Comparison of ENCODE assay signal across 8 cellular contexts in genomic region chr2:176001903-176002683, GRCh38. TPM values are rescaled to one million over a fixed set of nuclear protein-coding genes. Genes with fewer than 3 reads are reported as not detected.
DNase-seq lines count a peak whose midpoint lies in the region; ATAC-seq lines count a peak whose summit lies in the region.

A gene with protein sequence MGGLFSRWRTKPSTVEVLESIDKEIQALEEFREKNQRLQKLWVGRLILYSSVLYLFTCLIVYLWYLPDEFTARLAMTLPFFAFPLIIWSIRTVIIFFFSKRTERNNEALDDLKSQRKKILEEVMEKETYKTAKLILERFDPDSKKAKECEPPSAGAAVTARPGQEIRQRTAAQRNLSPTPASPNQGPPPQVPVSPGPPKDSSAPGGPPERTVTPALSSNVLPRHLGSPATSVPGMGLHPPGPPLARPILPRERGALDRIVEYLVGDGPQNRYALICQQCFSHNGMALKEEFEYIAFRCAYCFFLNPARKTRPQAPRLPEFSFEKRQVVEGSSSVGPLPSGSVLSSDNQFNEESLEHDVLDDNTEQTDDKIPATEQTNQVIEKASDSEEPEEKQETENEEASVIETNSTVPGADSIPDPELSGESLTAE (minus strand): TSS chr2:176002267. CDS start chr2:175995584, 6,683 bp downstream.

- no peaks in the 10 kb centered on the region for H3K4me1 ChIP-seq in mesendoderm (ENCODE audit: control insufficient read depth, low read depth, low read length)

- H3K4ac ChIP-seq in mesendoderm (ENCODE audit: low read depth, low read length): no peak within 1 kb of the TSS

- no peak within 1 kb of the TSS for H3K23ac ChIP-seq in mesendoderm (ENCODE audit: low read length)

- H2AK5ac ChIP-seq in mesendoderm (ENCODE audit: low read length): no peak within 1 kb of the TSS

- ATAC-seq in GM21360 (IDR thresholded peaks at IDR 0.05; ENCODE audit: unreplicated experiment): peak; percentile 86
- peak; percentile 88 for ATAC-seq in effector memory CD8-positive, alpha-beta T cell (replicated peaks)

- H4K8ac ChIP-seq in mesendoderm (ENCODE audit: low read depth, low read length): peak within 1 kb of the TSS; percentile 93

- peaks cover 18% of the 10 kb centered on the region in 2 donors for H3K4me1 Mint-ChIP-seq in effector memory CD8-positive, alpha-beta T cell (ENCODE audit: low read depth in 2 of 2)

- peak within 1 kb of the TSS; percentile 37 for H3K27ac ChIP-seq in mesendoderm (ENCODE audit: low read depth, low read length)

- peak within 1 kb of the TSS; percentile 96 for H3K56ac ChIP-seq in mesendoderm (ENCODE audit: low read length)

- H3K36me3 Mint-ChIP-seq in effector memory CD8-positive, alpha-beta T cell (ENCODE audit: insufficient read depth): peaks cover 11% of the 10 kb centered on the region

- no peaks in the 10 kb centered on the region for H3K27me3 Mint-ChIP-seq in effector memory CD8-positive, alpha-beta T cell

- no peaks in the 10 kb centered on the region for H3K79me1 ChIP-seq in mesendoderm (ENCODE audit: low read length)

- H3K9me3 Mint-ChIP-seq in effector memory CD8-positive, alpha-beta T cell: no peaks in the 10 kb centered on the region

- H2BK120ac ChIP-seq in mesendoderm (ENCODE audit: low read depth, low read length): no peak within 1 kb of the TSS

- H3K4me3 Mint-ChIP-seq in effector memory CD8-positive, alpha-beta T cell: peak within 1 kb of the TSS; percentile 93 to 96

- H3K79me2 ChIP-seq in mesendoderm (ENCODE audit: control insufficient read depth, insufficient read depth, low read length): no peaks in the 10 kb centered on the region

- H3K4me3 ChIP-seq in mesendoderm (ENCODE audit: low read length): peak within 1 kb of the TSS; percentile 74

- H3K27ac Mint-ChIP-seq in effector memory CD8-positive, alpha-beta T cell: peak within 1 kb of the TSS; percentile 98 to 99

- no peaks in the 10 kb centered on the region for H3K36me3 ChIP-seq in mesendoderm (ENCODE audit: control insufficient read depth, insufficient read depth, low read length)

- H3K27me3 ChIP-seq in mesendoderm (ENCODE audit: insufficient read depth, low read length, poor library complexity): no peaks in the 10 kb centered on the region

- DNase-seq in COLO668 (lab: John Stamatoyannopoulos, UW; ENCODE audit: unreplicated experiment): peak; percentile 93
- DNase-seq in HT1080 (ENCODE audit: low read depth): peak; percentile 92
- peak; percentile 90 for DNase-seq in NOMO-1 treated with DMSO at 0.1 percent for 48 hours (lab: John Stamatoyannopoulos, UW; ENCODE audit: unreplicated experiment)
- DNase-seq in activated CD8-positive, alpha-beta memory T cell treated with anti-CD3 and anti-CD28 coated beads for 4 hours (ENCODE audit: low read depth in 2 of 2): peak; percentile 75 to 81
- peak; percentile 90 to 92 (median 92) for DNase-seq in effector memory CD8-positive, alpha-beta T cell
- DNase-seq in mesendoderm: peak; percentile 94
- DNase-seq in stimulated activated CD8-positive, alpha-beta memory T cell treated with anti-CD3 and anti-CD28 coated beads, Interleukin-15, amount 100 ng/mL, for 1 hour (ENCODE audit: low read depth): peak; percentile 85

- peak within 1 kb of the TSS; percentile 90 for H3K9ac ChIP-seq in mesendoderm (ENCODE audit: low read length)

- no CpG with 5 or more reads among the region's 57 CpGs for WGBS in mesendoderm (ENCODE audit: extremely low coverage, insufficient coverage, low lambda C conversion rate)

- peak within 1 kb of the TSS; percentile 88 for H3K4me2 ChIP-seq in mesendoderm (ENCODE audit: low read length)

- H2BK5ac ChIP-seq in mesendoderm (ENCODE audit: low read length): no peak within 1 kb of the TSS

- no peak within 1 kb of the TSS for H3K18ac ChIP-seq in mesendoderm (ENCODE audit: low read length)

- H2BK15ac ChIP-seq in mesendoderm (replicated peaks; ENCODE audit: low read depth): no peak within 1 kb of the TSS

- peak within 1 kb of the TSS; percentile 71 for H4K5ac ChIP-seq in mesendoderm (ENCODE audit: low read length)

RNA-seq across cellular contexts. Expression of the gene that starts here (rescaled TPM):
- 24.6 and 29.6 TPM in 2 replicates for total RNA-seq in HT1080 (2014; rRNA removed; shearing (Covaris generic))
- 18.4 and 20.8 TPM in 2 replicates for polyA plus RNA-seq in HT1080 (2015; cell fraction: cytosol; rRNA removed)
- polyA plus RNA-seq in HT1080 (2015; cell fraction: nucleus; rRNA removed): 13.4 and 20.3 TPM in 2 replicates
- 5.1 TPM for polyA plus RNA-seq in mesendoderm (2013, experiment 1 of 2)
- 5.1 TPM for polyA plus RNA-seq in mesendoderm (2013, experiment 2 of 2)

Comparison
In these comparisons a context has a peak if more than half of its experiments do, and no peak if none do; other contexts are left out.
1. Peak in every context shown above with its lines: DNase-seq, ATAC-seq, H3K4me3 ChIP-seq and H3K27ac ChIP-seq.